10 cellular contexts compared by ENCODE assay signal in genomic region chr1:13930151-13930550, GRCh38.
DNase-seq lines count a peak whose midpoint lies in the region; ATAC-seq and TF ChIP-seq lines count a peak whose summit lies in the region.
"Had no signal": no experiment of that assay in that cellular context is flagged by ENCODE, and none has a peak within 500 bp of the region (broad histone marks: within the 10 kb centered on the region; RNA-seq: fewer than 3 reads in every experiment).

No MANE protein-coding gene starts in this region.

- DNase-seq in ELF-1 (ENCODE audit: low read depth, low spot score) (peak; percentile 51), HT1080 (ENCODE audit: low read depth) (peak; percentile 26), lower lobe of right lung (no peak), NOMO-1 treated with dmso at 0.1 percent for 144 hours (lab: John Stamatoyannopoulos, UW; ENCODE audit: unreplicated experiment) (no peak), retina (no peak)
- peak; percentile 22 for DNase-seq in activated T-cell treated with anti-CD3 and anti-CD28 coated beads, Interleukin-2, amount 50 U/mL, for 1 hour
- DNase-seq: GDM1, upper lobe of left lung had no signal

- no peak overlapping the region for H3K4me3 ChIP-seq in lower lobe of right lung
- H3K4me3 ChIP-seq: upper lobe of left lung had no signal

- H3K27me3 ChIP-seq in lower lobe of right lung (ENCODE audit: low read depth) = no peaks in the 10 kb centered on the region
- H3K27me3 ChIP-seq: upper lobe of left lung had no signal

- ATAC-seq in lower lobe of right lung (no peak), HG03196 (IDR thresholded peaks at IDR 0.05; ENCODE audit: unreplicated experiment) (no peak), GM19455 (IDR thresholded peaks at IDR 0.05; ENCODE audit: unreplicated experiment) (no peak)

- peak; percentile 14 for TF ChIP-seq CTCF in lower lobe of right lung (IDR thresholded peaks at IDR 0.05)

- no peaks in the 10 kb centered on the region for H3K36me3 ChIP-seq in lower lobe of right lung
- H3K36me3 ChIP-seq: upper lobe of left lung had no signal

- no peaks in the 10 kb centered on the region for H3K9me3 ChIP-seq in lower lobe of right lung
- H3K9me3 ChIP-seq: upper lobe of left lung had no signal

- no peak overlapping the region for H3K27ac ChIP-seq in lower lobe of right lung
- H3K27ac ChIP-seq: upper lobe of left lung had no signal

- intact Hi-C loops in lower lobe of right lung (cut with DNase I) = no loop called here

- H3K4me1 ChIP-seq in lower lobe of right lung = no peaks in the 10 kb centered on the region
- H3K4me1 ChIP-seq: upper lobe of left lung had no signal

Comparison
In these comparisons a context has a peak if more than half of its experiments do, and no peak if none do; other contexts are left out.
1. DNase-seq: peak in ELF-1 (single experiment), HT1080 (single experiment) and activated T-cell treated with anti-CD3 and anti-CD28 coated beads, Interleukin-2, amount 50 U/mL, for 1 hour (single experiment); none in lower lobe of right lung (single experiment), NOMO-1 treated with dmso at 0.1 percent for 144 hours (single experiment) and retina (single experiment).